Comparison of ENCODE assay signal across 10 cellular contexts in genomic region chr2:169012191-169012792, GRCh38. TPM values are rescaled to one million over a fixed set of nuclear protein-coding genes. Genes with fewer than 3 reads are reported as not detected.
A peak's percentile ranks its signal among the peaks of the same experiment; 100 is the strongest.
DNase-seq lines count a peak whose midpoint lies in the region; ATAC-seq and TF ChIP-seq lines count a peak whose summit lies in the region.
"Not testable (repeated sequence)": the region's sequence is repeated elsewhere in the genome, so short reads cannot be mapped to it uniquely, and the experiment has no call there.
"Had no signal": no experiment of that assay in that cellular context is flagged by ENCODE, and none has a peak within 500 bp of the region (broad histone marks: within the 10 kb centered on the region; RNA-seq: fewer than 3 reads in every experiment).

No MANE protein-coding gene starts in this region.

- peak in 1 of 2 donors; percentile 31 for TF ChIP-seq RAD21 in liver (IDR thresholded peaks at IDR 0.05)

- intact Hi-C loops in Caco-2 (cut with micrococcal nuclease; ENCODE audit: unreplicated experiment), result not testable (repeated sequence)
- intact Hi-C loops in heart right ventricle (cut with DNase I), result loop anchor here in 1 of 10 donors (5.0 kb wide), 1 partner anchor 60 kb away; no protein-coding TSS in a partner anchor

- TF ChIP-seq CTCF in Caco-2 (IDR thresholded peaks at IDR 0.05; ENCODE audit: insufficient read depth in 1 of 2, low read depth in 1 of 2, low read length in 1 of 2, severe bottlenecking in 1 of 2, unreplicated experiment in 1 of 2); Peyer's patch (IDR thresholded peaks at IDR 0.05); heart right ventricle (IDR thresholded peaks at IDR 0.05); liver (IDR thresholded peaks at IDR 0.05; ENCODE audit: low read depth, low read length, missing input control); smooth muscle cell (IDR thresholded peaks at IDR 0.05; ENCODE audit: borderline replicate concordance, insufficient read depth, poor library complexity, severe bottlenecking): not testable (repeated sequence)

- not testable (repeated sequence) for H3K27me3 ChIP-seq in Caco-2 (replicated peaks; ENCODE audit: control insufficient read depth, insufficient read depth, low read length); Peyer's patch; heart right ventricle; liver (ENCODE audit: control insufficient read depth in 4 of 4, insufficient read depth in 4 of 4, low read length in 3 of 4)
- peaks cover 13% of the 10 kb centered on the region for H3K27me3 ChIP-seq in smooth muscle cell (ENCODE audit: low read depth)

- BruUV-seq in Caco-2 (replicated peaks; lab: Mats Ljungman, UMichigan), result not testable (repeated sequence)

- not testable (repeated sequence) for H3K36me3 ChIP-seq in Caco-2 (ENCODE audit: control insufficient read depth, insufficient read depth, low read length); Peyer's patch; heart right ventricle; smooth muscle cell (ENCODE audit: low read depth)
- H3K36me3 ChIP-seq in liver (ENCODE audit: control insufficient read depth in 4 of 4, insufficient read depth in 3 of 4, low read depth in 1 of 4, low read length in 3 of 4), result peaks cover 1 to 39% (median 15%) of the 10 kb centered on the region in 4 donors

- not testable (repeated sequence) for TF ChIP-seq POLR2A in Peyer's patch (IDR thresholded peaks at IDR 0.05)

- not testable (repeated sequence) for H3K9ac ChIP-seq in liver (ENCODE audit: low read depth in 1 of 2, low read length in 2 of 2); smooth muscle cell (ENCODE audit: low read depth)

- POLR2A ChIA-PET in Caco-2 (lab: Charles Lee), result not testable (repeated sequence)

- not testable (repeated sequence) for H3K9me3 ChIP-seq in Caco-2; Peyer's patch; heart right ventricle; liver (ENCODE audit: control insufficient read depth in 4 of 4, low read length in 3 of 4); smooth muscle cell (replicated peaks; ENCODE audit: low read depth)

- H3K4me3 ChIP-seq in Caco-2 (ENCODE audit: low read depth, low read length); Peyer's patch; heart right ventricle; liver (ENCODE audit: low read depth in 1 of 3, low read length in 3 of 3); smooth muscle cell: not testable (repeated sequence)

- H3K4me1 Mint-ChIP-seq in Caco-2 (ENCODE audit: low read depth, unreplicated experiment); activated T-cell treated with anti-CD3 and anti-CD28 coated beads, Interleukin-2, amount 50 U/mL, for 4 hours (ENCODE audit: low read depth): not testable (repeated sequence)

- ATAC-seq in activated T-cell treated with anti-CD3 and anti-CD28 coated beads, Interleukin-2, amount 50 U/mL, for 4 hours, result peak; percentile 35 to 43
- ATAC-seq in heart right ventricle, result peak; percentile 82 to 100 (median 98)

- H3K4me1 ChIP-seq in Caco-2, result peaks cover 13% of the 10 kb centered on the region; the same call in 1 of the 2 replicates
- H3K4me1 ChIP-seq in Peyer's patch; smooth muscle cell (ENCODE audit: low read depth): not testable (repeated sequence)
- peaks cover 0 to 21% (median 6%) of the 10 kb centered on the region in 9 donors for H3K4me1 ChIP-seq in heart right ventricle
- H3K4me1 ChIP-seq in liver (ENCODE audit: control insufficient read depth in 4 of 4, insufficient read depth in 4 of 4, low read length in 3 of 4), result peaks cover 0 to 19% (median 13%) of the 10 kb centered on the region in 4 donors

- H2AFZ ChIP-seq in smooth muscle cell (ENCODE audit: low read depth), result not testable (repeated sequence)

- not testable (repeated sequence) for H3K4me3 Mint-ChIP-seq in Caco-2 (ENCODE audit: unreplicated experiment); activated T-cell treated with anti-CD3 and anti-CD28 coated beads, Interleukin-2, amount 50 U/mL, for 4 hours

- peaks cover 11% of the 10 kb centered on the region for H3K27me3 Mint-ChIP-seq in Caco-2 (ENCODE audit: insufficient read depth, unreplicated experiment)
- H3K27me3 Mint-ChIP-seq in activated T-cell treated with anti-CD3 and anti-CD28 coated beads, Interleukin-2, amount 50 U/mL, for 4 hours (ENCODE audit: low read depth), result not testable (repeated sequence)

- DNase-seq in Caco-2, result peak; percentile 45 to 68
- peak; percentile 83 for DNase-seq in HT-29 (ENCODE audit: low spot score)
- DNase-seq in Peyer's patch, result peak in 2 of 3 donors; percentile 57 to 86
- DNase-seq in activated T-cell treated with anti-CD3 and anti-CD28 coated beads, Interleukin-2, amount 50 U/mL, for 4 hours; smooth muscle cell (lab: John Stamatoyannopoulos, UW; ENCODE audit: unreplicated experiment): not testable (repeated sequence)
- peak; percentile 57 for DNase-seq in dermis blood vessel endothelial cell
- peak; percentile 5 to 56 for DNase-seq in heart right ventricle

- H3K36me3 Mint-ChIP-seq in Caco-2 (ENCODE audit: insufficient read depth, unreplicated experiment); activated T-cell treated with anti-CD3 and anti-CD28 coated beads, Interleukin-2, amount 50 U/mL, for 4 hours (ENCODE audit: insufficient read depth): not testable (repeated sequence)

- WGBS in heart right ventricle, 2 donors, result 22 to 25% methylated on average over 5 of the region's 5 CpGs
- 57% methylated on average over 5 of the region's 5 CpGs for WGBS in liver
- 24% methylated on average over 5 of the region's 5 CpGs for WGBS in smooth muscle cell (ENCODE audit: low lambda C conversion rate)

- H3K4me2 ChIP-seq in smooth muscle cell, result peak overlapping the region; percentile 13

- H3F3A ChIP-seq in smooth muscle cell (ENCODE audit: low read depth), result not testable (repeated sequence)

- H3K9me3 Mint-ChIP-seq in Caco-2 (ENCODE audit: unreplicated experiment); activated T-cell treated with anti-CD3 and anti-CD28 coated beads, Interleukin-2, amount 50 U/mL, for 4 hours: not testable (repeated sequence)

- H3K79me2 ChIP-seq in smooth muscle cell (ENCODE audit: low read depth), result not testable (repeated sequence)

- H3K27ac Mint-ChIP-seq in Caco-2 (ENCODE audit: unreplicated experiment), result not testable (repeated sequence)

- CTCF ChIA-PET in Caco-2 (lab: Charles Lee), result interaction anchor here (0.6 kb wide), 1 partner anchor 91 kb away, joined by 5 read pairs; no protein-coding TSS in a partner anchor

- not testable (repeated sequence) for H4K20me1 ChIP-seq in smooth muscle cell (ENCODE audit: low read depth)

- H3K27ac ChIP-seq in Peyer's patch, result peak overlapping the region in 2 of 4 donors; percentile 30 to 78
- peak overlapping the region in 7 of 10 donors; percentile 5 to 78 (median 55) for H3K27ac ChIP-seq in heart right ventricle
- peak overlapping the region; percentile 79 to 86 for H3K27ac ChIP-seq in liver (ENCODE audit: low read depth in 1 of 2, low read length in 2 of 2)
- peak overlapping the region; percentile 51 for H3K27ac ChIP-seq in smooth muscle cell (ENCODE audit: low read depth)

TF ChIP-seq in liver, 16 proteins besides CTCF, POLR2A, EP300 and RAD21 (continues in another document):
- TF ChIP-seq FOXA2 (IDR thresholded peaks at IDR 0.05), result peak; percentile 81
- TF ChIP-seq FOXA1 (IDR thresholded peaks at IDR 0.05), result peak; percentile 83
- peak; percentile 42 for TF ChIP-seq YY1 (IDR thresholded peaks at IDR 0.05)
- TF ChIP-seq HNF4A (conservative IDR thresholded peaks at IDR 0.05), result peak; percentile 33 to 66
- peak; percentile 27 for TF ChIP-seq SP1 (IDR thresholded peaks at IDR 0.05)

RNA-seq across cellular contexts. Expression of gene ABCB11, which starts 18.8 kb away (rescaled TPM):
- total RNA-seq in Caco-2 (2022) (not detected in 2 replicates), Peyer's patch (under 1 TPM in 2 of 4 donors, not detected in 2; 0.18 to 0.54 TPM), dermis blood vessel endothelial cell (under 0.01 and 0.09 TPM in 2 replicates), heart right ventricle (under 1 TPM in 3 of 10 donors, not detected in 7; 0.05 to 0.23 (median 0.06) TPM), liver (10 to 100 TPM; 43.5 to 74.3 TPM), smooth muscle cell (0.04 TPM in 1 of 2 replicates, not detected in the other)
- total RNA-seq in HT-29 (2014; rRNA removed; shearing (Covaris generic)), result 0.08 TPM in 1 of 2 replicates, not detected in the other
- not detected for total RNA-seq in activated T-cell treated with anti-CD3 and anti-CD28 coated beads, Interleukin-2, amount 50 U/mL, for 4 hours
- polyA plus RNA-seq in heart right ventricle (under 1 TPM; 0.01 to 0.07 TPM), liver (10 to 100 TPM; 18.3 to 33.1 TPM), smooth muscle cell (0.05 TPM in 1 of 2 replicates, not detected in the other)
- total RNA-seq: skeletal muscle tissue had no signal

RNA-seq across cellular contexts. Expression of gene DHRS9, which starts 57.1 kb away (rescaled TPM):
- total RNA-seq in Caco-2 (2022) (not detected in 2 replicates), Peyer's patch (10 to 100 TPM in 1 of 4 donors, 1 to 10 TPM in 3; 5.7 to 10.2 (median 6.6) TPM), dermis blood vessel endothelial cell (0.19 TPM in 1 of 2 replicates, not detected in the other), heart right ventricle (10 to 100 TPM in 1 of 10 donors, 1 to 10 TPM in 5, under 1 TPM in 4; 0.17 to 10.4 (median 1.5) TPM), liver (under 1 TPM; 0.67 to 0.93 TPM), smooth muscle cell (0.09 and 1.2 TPM in 2 replicates)
- 0.33 and 0.57 TPM in 2 replicates for total RNA-seq in HT-29 (2014; rRNA removed; shearing (Covaris generic))
- 1 to 10 TPM; 3.6 to 4.6 (median 3.9) TPM for total RNA-seq in activated T-cell treated with anti-CD3 and anti-CD28 coated beads, Interleukin-2, amount 50 U/mL, for 4 hours
- polyA plus RNA-seq in heart right ventricle (10 to 100 TPM in 1 of 2 donors, under 1 TPM in 1; 0.73 to 10.4 TPM), liver (under 1 TPM; 0.25 to 0.60 TPM), smooth muscle cell (0.38 TPM in 1 of 2 replicates, not detected in the other)
- total RNA-seq: neural crest cell had no signal

Comparison
In these comparisons a context has a peak if more than half of its experiments do, and no peak if none do; other contexts are left out.
1. RNA of gene ABCB11, which starts 18.8 kb away (total RNA-seq): 43.5 to 74.3 TPM in liver; 0.18 to 0.54 TPM in Peyer's patch, not detected in activated T-cell treated with anti-CD3 and anti-CD28 coated beads, Interleukin-2, amount 50 U/mL, for 4 hours, 0.04 TPM in smooth muscle cell, 0.05 to 0.23 TPM in heart right ventricle, not detected in Caco-2, 0.08 TPM in HT-29 and under 0.01 to 0.09 TPM in dermis blood vessel endothelial cell; every median in the first group is over 10 times any median in the second.